In the genomic region with DNA sequence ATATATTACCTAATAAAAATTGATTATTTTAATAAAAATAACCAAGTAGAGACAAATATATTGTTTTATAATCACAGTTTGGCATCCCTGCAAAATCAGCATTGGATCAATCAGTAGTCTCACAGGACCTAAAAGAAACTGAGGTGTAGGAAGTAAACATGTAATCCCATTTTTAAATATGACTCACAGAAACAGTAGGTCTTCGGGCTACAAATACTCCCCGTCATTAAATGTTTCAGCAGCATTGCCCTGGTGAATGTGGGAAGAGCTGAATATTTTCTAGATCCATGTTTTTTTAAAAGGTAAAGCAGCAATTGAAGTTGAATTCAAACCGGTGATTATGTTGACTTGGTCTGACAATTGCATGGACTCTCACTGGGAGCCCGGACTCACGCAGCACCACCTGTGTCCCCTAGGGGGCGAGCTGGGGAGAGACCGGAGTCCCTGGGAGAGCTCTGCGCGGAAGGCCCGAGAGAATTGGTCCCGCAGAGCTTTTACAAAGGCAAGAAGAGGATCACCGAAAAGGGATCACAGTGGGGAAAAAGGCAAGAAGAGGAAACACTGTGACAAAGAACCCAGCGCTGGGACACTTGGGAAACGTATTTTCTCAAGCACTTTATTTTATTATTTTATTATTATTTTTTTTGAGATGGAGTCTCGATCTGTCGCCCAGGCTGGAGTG, we compare ENCODE assay signal across 8 cellular contexts. TPM values are rescaled to one million over a fixed set of nuclear protein-coding genes. Genes with fewer than 3 reads are reported as not detected.
DNase-seq lines count a peak whose midpoint lies in the region; ATAC-seq and TF ChIP-seq lines count a peak whose summit lies in the region.

No MANE protein-coding gene starts in this region.

- no peak overlapping the region for H2BK12ac ChIP-seq in neuronal stem cell (ENCODE audit: low read length)

- H3K27ac ChIP-seq in A673 (ENCODE audit: low read depth, low read length, poor library complexity, severe bottlenecking) (no peak overlapping the region), neuronal stem cell (replicated peaks; ENCODE audit: low read length) (no peak overlapping the region)

- H3K9ac ChIP-seq in neuronal stem cell (ENCODE audit: low read depth, low read length, poor library complexity), result no peak overlapping the region

- CTCF ChIA-PET in A673 (lab: Charles Lee), result interaction anchor here (0.5 to 1.0 kb wide), 4 partner anchors 19 to 144 kb away, joined by 3 to 6 read pairs (median 4); no protein-coding TSS in a partner anchor

- H3K9me3 ChIP-seq in A673 (ENCODE audit: low read depth, low read length, poor library complexity, severe bottlenecking) (no peaks in the 10 kb centered on the region), neuronal stem cell (replicated peaks in 1 of 2; ENCODE audit: control insufficient read depth in 2 of 2, insufficient read depth in 1 of 2, low read depth in 1 of 2, low read length in 2 of 2) (no peaks in the 10 kb centered on the region)

- no peak overlapping the region for H2BK15ac ChIP-seq in neuronal stem cell (ENCODE audit: low read length)

- TF ChIP-seq CTCF in A673 (conservative IDR thresholded peaks at IDR 0.05; ENCODE audit: low read depth, low read length), result peak; percentile 98

- no CpG with 5 or more reads among the region's 16 CpGs for WGBS in neuronal stem cell (ENCODE audit: extremely low coverage in 2 of 2, insufficient read length in 2 of 2, insufficient replicate concordance in 1 of 2), 2 donors

- no peaks in the 10 kb centered on the region for H3K9me3 Mint-ChIP-seq in activated T-helper 1 cell treated with anti-CD3 and anti-CD28 coated beads, Interleukin-12 subunit alpha, Interleukin-12 subunit beta, Interleukin-2, Interleukin-4 antibody, amounts not matched to agents 30 ng/mL and 10 ng/mL and 1 ng/mL, durations not matched to agents 14 hours and 24 hours and 36 hours

- H3K14ac ChIP-seq in neuronal stem cell (ENCODE audit: low read length), result no peak overlapping the region

- no peaks in the 10 kb centered on the region for H3K36me3 Mint-ChIP-seq in activated T-helper 1 cell treated with anti-CD3 and anti-CD28 coated beads, Interleukin-12 subunit alpha, Interleukin-12 subunit beta, Interleukin-2, Interleukin-4 antibody, amounts not matched to agents 30 ng/mL and 10 ng/mL and 1 ng/mL, durations not matched to agents 14 hours and 24 hours and 36 hours (ENCODE audit: low read depth)

- peak overlapping the region; percentile 13 for H3K4me3 Mint-ChIP-seq in activated T-helper 1 cell treated with anti-CD3 and anti-CD28 coated beads, Interleukin-12 subunit alpha, Interleukin-12 subunit beta, Interleukin-2, Interleukin-4 antibody, amounts not matched to agents 30 ng/mL and 10 ng/mL and 1 ng/mL, durations not matched to agents 14 hours and 24 hours and 36 hours

- intact Hi-C loops in A673 (cut with micrococcal nuclease; ENCODE audit: unreplicated experiment), result loop anchor here (5.0 kb wide), 1 partner anchor 110 kb away; a partner anchor contains a TSS
- intact Hi-C loops in activated T-helper 1 cell treated with anti-CD3 and anti-CD28 coated beads, Interleukin-12 subunit alpha, Interleukin-12 subunit beta, Interleukin-2, Interleukin-4 antibody, amounts not matched to agents 30 ng/mL and 10 ng/mL and 1 ng/mL, durations not matched to agents 14 hours and 24 hours and 36 hours (cut with micrococcal nuclease), result loop anchor here (1.0 kb wide), 3 partner anchors 8 to 21 kb away; no protein-coding TSS in a partner anchor

- peak; percentile 91 for DNase-seq in A673 (ENCODE audit: low spot score)
- DNase-seq in RPMI8226, result peak; percentile 91
- peak; percentile 82 for DNase-seq in activated T-helper 1 cell treated with anti-CD3 and anti-CD28 coated beads, Interleukin-12 subunit alpha, Interleukin-12 subunit beta, Interleukin-2, Interleukin-4 antibody, amounts not matched to agents 30 ng/mL and 10 ng/mL and 1 ng/mL, durations not matched to agents 14 hours and 24 hours and 36 hours (ENCODE audit: low spot score)
- peak; percentile 60 for DNase-seq in fibroblast of gingiva (ENCODE audit: low read depth)
- peak; percentile 69 for DNase-seq in neuronal stem cell (ENCODE audit: low spot score)
- peak; percentile 84 for DNase-seq in superior temporal gyrus (ENCODE audit: extremely low spot score)

- ATAC-seq in GM18517 (IDR thresholded peaks at IDR 0.05; ENCODE audit: unreplicated experiment), result peak; percentile 34
- ATAC-seq in HG03460 (IDR thresholded peaks at IDR 0.05; ENCODE audit: unreplicated experiment), result peak; percentile 44

- H4K91ac ChIP-seq in neuronal stem cell (ENCODE audit: low read depth, low read length, poor library complexity), result no peak overlapping the region

- no peak overlapping the region for H3K4ac ChIP-seq in neuronal stem cell (ENCODE audit: low read length)

- H3K27me3 ChIP-seq in A673 (replicated peaks; ENCODE audit: insufficient read depth, low read depth, low read length, poor library complexity), result no peaks in the 10 kb centered on the region
- no peaks in the 10 kb centered on the region for H3K27me3 ChIP-seq in neuronal stem cell (ENCODE audit: control insufficient read depth in 3 of 3, insufficient read depth in 3 of 3, low read depth in 1 of 3, low read length in 3 of 3)

- no TSS peak for BruUV-seq in A673 (replicated peaks; lab: Mats Ljungman, UMichigan)

- POLR2A ChIA-PET in A673 (lab: Charles Lee; ENCODE audit: low non-redundant PET), result interaction anchor here (0.5 to 0.8 kb wide), 3 partner anchors 17 to 591 kb away, joined by 3 to 10 read pairs (median 3); a partner anchor contains a TSS

- no peak overlapping the region for H2BK5ac ChIP-seq in neuronal stem cell (ENCODE audit: low read length)

- H3K4me3 ChIP-seq in A673 (ENCODE audit: low read depth, low read length, poor library complexity, severe bottlenecking) (no peak overlapping the region), neuronal stem cell (ENCODE audit: low read length in 2 of 2) (no peak overlapping the region)

- H2BK120ac ChIP-seq in neuronal stem cell (ENCODE audit: low read depth, low read length), result no peak overlapping the region

- peaks cover 49% of the 10 kb centered on the region for H3K4me1 Mint-ChIP-seq in activated T-helper 1 cell treated with anti-CD3 and anti-CD28 coated beads, Interleukin-12 subunit alpha, Interleukin-12 subunit beta, Interleukin-2, Interleukin-4 antibody, amounts not matched to agents 30 ng/mL and 10 ng/mL and 1 ng/mL, durations not matched to agents 14 hours and 24 hours and 36 hours (ENCODE audit: low read depth)

- no peak overlapping the region for H3K18ac ChIP-seq in neuronal stem cell (ENCODE audit: low read length)

- no peaks in the 10 kb centered on the region for H3K79me1 ChIP-seq in neuronal stem cell (ENCODE audit: low read depth, low read length)

- H3K4me1 ChIP-seq in A673 (ENCODE audit: insufficient read depth, low read length, poor library complexity, severe bottlenecking) (peaks cover 18% of the 10 kb centered on the region), neuronal stem cell (ENCODE audit: control insufficient read depth in 2 of 2, insufficient read depth in 1 of 2, low read depth in 1 of 2, low read length in 2 of 2) (peaks cover 2 to 20% of the 10 kb centered on the region in 2 donors)

- H3K36me3 ChIP-seq in A673 (ENCODE audit: insufficient read depth, low read length, poor library complexity, severe bottlenecking), result no peaks in the 10 kb centered on the region
- no peaks in the 10 kb centered on the region for H3K36me3 ChIP-seq in neuronal stem cell (replicated peaks in 1 of 2; ENCODE audit: control insufficient read depth in 2 of 2, insufficient read depth in 2 of 2, low read length in 2 of 2)

- no peak overlapping the region for H3K23ac ChIP-seq in neuronal stem cell (ENCODE audit: low read depth, low read length, poor library complexity)

- no peak overlapping the region for H3K4me2 ChIP-seq in neuronal stem cell (ENCODE audit: insufficient read depth, low read length, poor library complexity, severe bottlenecking)

- peak overlapping the region; percentile 40 for H3K27ac Mint-ChIP-seq in activated T-helper 1 cell treated with anti-CD3 and anti-CD28 coated beads, Interleukin-12 subunit alpha, Interleukin-12 subunit beta, Interleukin-2, Interleukin-4 antibody, amounts not matched to agents 30 ng/mL and 10 ng/mL and 1 ng/mL, durations not matched to agents 14 hours and 24 hours and 36 hours

- no peak overlapping the region for H2AFZ ChIP-seq in neuronal stem cell (ENCODE audit: low read length)

- no peak overlapping the region for H2AK5ac ChIP-seq in neuronal stem cell (ENCODE audit: low read depth, low read length)

- no peak overlapping the region for H4K8ac ChIP-seq in neuronal stem cell (ENCODE audit: low read depth, low read length)

- no peaks in the 10 kb centered on the region for H3K27me3 Mint-ChIP-seq in activated T-helper 1 cell treated with anti-CD3 and anti-CD28 coated beads, Interleukin-12 subunit alpha, Interleukin-12 subunit beta, Interleukin-2, Interleukin-4 antibody, amounts not matched to agents 30 ng/mL and 10 ng/mL and 1 ng/mL, durations not matched to agents 14 hours and 24 hours and 36 hours (ENCODE audit: insufficient read depth)

RNA-seq across cellular contexts. Expression of a gene that starts 17.2 kb away (rescaled TPM):
- total RNA-seq in A673 (2021), result 65.3 and 76.7 TPM in 2 replicates
- total RNA-seq in activated T-helper 1 cell treated with anti-CD3 and anti-CD28 coated beads, Interleukin-12 subunit alpha, Interleukin-12 subunit beta, Interleukin-2, Interleukin-4 antibody, amounts not matched to agents 30 ng/mL and 10 ng/mL and 1 ng/mL, durations not matched to agents 14 hours and 24 hours and 36 hours, result 46.9 and 58.9 TPM in 2 replicates
- polyA plus RNA-seq in neuronal stem cell (2013, experiment 1 of 2), result 45.2 TPM
- polyA plus RNA-seq in neuronal stem cell (2013, experiment 2 of 2), result 48.2 TPM
